20 cellular contexts compared by ENCODE assay signal in the genomic region with DNA sequence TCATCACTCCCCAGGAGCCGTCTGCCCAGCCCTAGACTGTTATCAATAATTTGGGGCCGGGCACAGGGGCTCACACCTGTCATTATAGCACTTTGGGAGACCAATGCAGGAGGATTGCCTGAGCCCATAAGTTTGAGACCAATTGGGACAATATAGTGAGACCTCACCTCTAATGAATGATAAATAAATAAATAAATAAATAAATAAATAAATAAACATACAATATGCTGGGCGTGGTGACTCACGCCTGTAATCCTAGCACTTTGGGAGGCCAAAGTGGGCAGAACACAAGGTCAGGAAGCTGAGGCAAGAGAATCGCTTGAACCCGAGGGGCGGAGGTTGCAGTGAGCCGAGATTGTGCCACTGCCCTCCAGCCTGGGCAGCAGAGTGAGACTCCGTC. TPM values are rescaled to one million over a fixed set of nuclear protein-coding genes. Genes with fewer than 3 reads are reported as not detected.
"Had no signal": no experiment of that assay in that cellular context is flagged by ENCODE, and none has a peak within 500 bp of the region (broad histone marks: within the 10 kb centered on the region; RNA-seq: fewer than 3 reads in every experiment).

No MANE protein-coding gene starts in this region.

RNA-seq across cellular contexts. Expression of a gene that starts 25.5 kb away (rescaled TPM):
- total RNA-seq: activated naive CD4-positive, alpha-beta T cell treated with anti-CD3 and anti-CD28 coated beads for 36 hours; activated naive CD4-positive, alpha-beta T cell treated with anti-CD3 and anti-CD28 coated beads, Interleukin-2, amount 50 U/mL, for 72 hours; activated naive CD8-positive, alpha-beta T cell treated with anti-CD3 and anti-CD28 coated beads for 36 hours; activated naive CD8-positive, alpha-beta T cell treated with anti-CD3 and anti-CD28 coated beads, Interleukin-2, amount 10 ng/mL, durations not matched to agents 7 days and 5 days; activated T-cell treated with anti-CD3 and anti-CD28 coated beads, Interleukin-2, amount 50 U/mL, for 4 hours; activated T-cell treated with anti-CD3 and anti-CD28 coated beads, Interleukin-2, amount 50 U/mL, for 72 hours; activated T-helper 17 cell treated with anti-CD3 and anti-CD28 coated beads, Interleukin-2, amount 50 U/mL, for 72 hours; activated T-helper 2 cell treated with anti-CD3 and anti-CD28 coated beads, Interferon-gamma antibody, Interleukin-2, Interleukin-4, amounts not matched to agents 10 μg/mL and 5 μg/mL and 100 μg/mL, durations not matched to agents 14 hours and 24 hours and 36 hours; adrenal gland; aorta; ascending aorta; astrocyte; body of pancreas; breast epithelium; bronchial epithelial cell; cardiac septum; cerebellum; chondrocyte had no signal
- polyA plus RNA-seq: adipose tissue, adrenal gland, aorta, cardiac muscle cell had no signal
